8 cellular contexts compared by ENCODE assay signal in the genomic region with DNA sequence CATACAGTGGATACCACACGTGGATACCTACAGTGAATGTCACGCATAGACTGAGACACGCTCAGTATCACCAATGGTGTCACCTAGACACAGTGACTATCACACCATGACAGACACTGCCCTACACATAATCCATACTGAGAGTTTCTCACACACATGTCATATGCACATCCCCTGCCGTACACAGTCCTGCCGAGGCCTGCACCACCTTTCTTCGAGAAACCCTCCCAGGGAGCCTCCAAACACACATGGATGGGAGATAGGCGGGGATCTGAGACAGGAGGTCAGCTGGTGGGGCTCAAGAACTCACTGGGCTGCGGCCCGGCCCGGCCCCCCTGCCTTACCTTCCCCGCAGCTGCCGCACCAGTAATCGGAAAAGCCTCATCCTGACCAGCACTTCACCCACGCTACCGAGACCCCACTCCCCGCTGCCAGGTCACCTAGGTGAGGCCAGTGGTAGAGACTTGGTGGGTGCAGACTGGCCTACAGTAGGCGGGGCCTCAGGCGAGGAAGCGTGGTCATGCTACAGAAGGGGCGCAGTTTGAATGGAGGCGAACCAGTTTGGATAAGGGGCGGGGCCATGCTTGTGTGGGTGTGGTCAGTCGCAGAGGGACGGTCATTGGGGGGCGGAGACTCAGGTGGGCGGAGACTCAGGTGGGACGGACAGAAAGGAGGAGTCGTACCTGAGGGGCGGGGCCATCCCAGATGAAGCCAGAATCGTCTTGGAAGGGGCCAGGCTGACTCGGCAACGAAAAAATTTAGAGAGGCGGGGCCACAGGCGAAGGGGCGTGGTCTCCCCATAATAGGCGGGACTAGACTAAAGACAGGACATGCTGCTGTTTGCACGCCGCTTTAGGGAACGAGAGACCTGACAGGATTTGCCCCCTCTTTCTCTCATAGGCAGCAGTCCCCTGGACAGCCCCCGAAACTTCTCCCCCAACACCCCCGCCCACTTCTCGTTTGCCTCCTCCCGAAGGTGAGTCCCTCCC. TPM values are rescaled to one million over a fixed set of nuclear protein-coding genes. Genes with fewer than 3 reads are reported as not detected.
A peak's percentile ranks its signal among the peaks of the same experiment; 100 is the strongest.
DNase-seq lines count a peak whose midpoint lies in the region; ATAC-seq and TF ChIP-seq lines count a peak whose summit lies in the region.

No MANE protein-coding gene starts in this region.

- no peaks in the 10 kb centered on the region for H3K36me3 ChIP-seq in heart left ventricle

- H3K4me1 Mint-ChIP-seq in activated naive CD4-positive, alpha-beta T cell treated with anti-CD3 and anti-CD28 coated beads, Interleukin-2, amount 10 ng/mL, durations not matched to agents 7 days and 5 days: peaks cover 27% of the 10 kb centered on the region

- H3K4me1 ChIP-seq in heart left ventricle: peaks cover 0 to 19% (median 4%) of the 10 kb centered on the region in 12 donors

- H3K27me3 ChIP-seq in heart left ventricle: peaks cover 29 to 99% (median 84%) of the 10 kb centered on the region in 9 donors

- H3K27me3 Mint-ChIP-seq in activated naive CD4-positive, alpha-beta T cell treated with anti-CD3 and anti-CD28 coated beads, Interleukin-2, amount 10 ng/mL, durations not matched to agents 7 days and 5 days: peaks cover 92% of the 10 kb centered on the region

- TF ChIP-seq CTCF in heart left ventricle (IDR thresholded peaks at IDR 0.05) (no peak), retinal pigment epithelial cell (conservative IDR thresholded peaks at IDR 0.05; ENCODE audit: low read depth, low read length) (no peak)

- H3K9me3 ChIP-seq in heart left ventricle: no peaks in the 10 kb centered on the region

- H3K4me3 ChIP-seq in heart left ventricle: peak overlapping the region in 7 of 12 donors; percentile 4 to 35 (median 16)
- peak overlapping the region; percentile 52 for H3K4me3 ChIP-seq in retinal pigment epithelial cell (ENCODE audit: low read length)

- H3K27ac Mint-ChIP-seq in activated naive CD4-positive, alpha-beta T cell treated with anti-CD3 and anti-CD28 coated beads, Interleukin-2, amount 10 ng/mL, durations not matched to agents 7 days and 5 days: no peak overlapping the region

- intact Hi-C loops in heart left ventricle (cut with DNase I): loop anchor here in 4 of 10 donors (5.0 to 10.0 kb wide), 4 partner anchors 33 to 276 kb away; a partner anchor contains a TSS

- WGBS in heart left ventricle, 4 donors: 12 to 23% (median 22%) methylated on average over 29 to 43 of the region's 43 CpGs

- H3K27ac ChIP-seq in heart left ventricle: no peak overlapping the region

- CTCF ChIA-PET in activated naive CD4-positive, alpha-beta T cell treated with anti-CD3 and anti-CD28 coated beads, Interleukin-2, amount 10 ng/mL, durations not matched to agents 7 days and 5 days (lab: Charles Lee): interaction anchor here (1.2 kb wide), 1 partner anchor 67 kb away, joined by 3 read pairs; no protein-coding TSS in a partner anchor

- no peak for TF ChIP-seq POLR2A in heart left ventricle (IDR thresholded peaks at IDR 0.05)

- H3K9me3 Mint-ChIP-seq in activated naive CD4-positive, alpha-beta T cell treated with anti-CD3 and anti-CD28 coated beads, Interleukin-2, amount 10 ng/mL, durations not matched to agents 7 days and 5 days: no peaks in the 10 kb centered on the region

- H3K4me3 Mint-ChIP-seq in activated naive CD4-positive, alpha-beta T cell treated with anti-CD3 and anti-CD28 coated beads, Interleukin-2, amount 10 ng/mL, durations not matched to agents 7 days and 5 days: no peak overlapping the region

- DNase-seq in NOMO-1 treated with DMSO at 0.1 percent for 48 hours (lab: John Stamatoyannopoulos, UW; ENCODE audit: unreplicated experiment) (peak; percentile 14), NOMO-1 (lab: John Stamatoyannopoulos, UW; ENCODE audit: unreplicated experiment in 2 of 2) (no peak), NCI-H2029 treated with DMSO at 0.1 percent for 48 hours (lab: John Stamatoyannopoulos, UW) (peak; percentile 89), heart left ventricle (peak in 1 of 5 donors; percentile 42), retinal pigment epithelial cell (ENCODE audit: low read depth) (peak; percentile 58), superior temporal gyrus (ENCODE audit: extremely low spot score) (no peak)
- DNase-seq in activated naive CD4-positive, alpha-beta T cell treated with anti-CD3 and anti-CD28 coated beads, Interleukin-2, amount 10 ng/mL, durations not matched to agents 7 days and 5 days: peak; percentile 69

- no peaks in the 10 kb centered on the region for H3K36me3 Mint-ChIP-seq in activated naive CD4-positive, alpha-beta T cell treated with anti-CD3 and anti-CD28 coated beads, Interleukin-2, amount 10 ng/mL, durations not matched to agents 7 days and 5 days

- ATAC-seq in heart left ventricle (peak in 3 of 4 donors; percentile 25 to 49 (median 29)), GM21381 (IDR thresholded peaks at IDR 0.05; ENCODE audit: unreplicated experiment) (no peak)

RNA-seq across cellular contexts. Expression of a gene that starts 2.1 kb away (rescaled TPM):
- 1 to 10 TPM in 2 of 9 donors, under 1 TPM in 4, not detected in 3; 0.27 to 1.7 (median 0.31) TPM for total RNA-seq in heart left ventricle
- polyA plus RNA-seq in heart left ventricle: under 1 TPM; 0.15 to 0.37 TPM

RNA-seq across cellular contexts. Expression of a gene that starts 6.0 kb away (rescaled TPM):
- total RNA-seq in heart left ventricle: not detected
- polyA plus RNA-seq in heart left ventricle: not detected

RNA-seq across cellular contexts. Expression of a gene that starts 34.0 kb away (rescaled TPM):
- 1 to 10 TPM in 8 of 9 donors, under 1 TPM in 1; 0.63 to 7.6 (median 4.0) TPM for total RNA-seq in heart left ventricle
- polyA plus RNA-seq in heart left ventricle: 1 to 10 TPM; 1.3 to 8.6 TPM

RNA-seq across cellular contexts. Expression of a gene that starts 38.5 kb away (rescaled TPM):
- 1 to 10 TPM in 7 of 9 donors, not detected in 2; 1.2 to 6.8 (median 2.2) TPM for total RNA-seq in heart left ventricle
- 1 to 10 TPM in 1 of 2 donors, under 1 TPM in 1; 0.35 to 3.2 TPM for polyA plus RNA-seq in heart left ventricle

RNA-seq across cellular contexts. Expression of a gene that starts 38.8 kb away (rescaled TPM):
- 1,000 to 10,000 TPM in 2 of 9 donors, 100 to 1,000 TPM in 7; 435 to 1,432 (median 684) TPM for total RNA-seq in heart left ventricle
- 100 to 1,000 TPM; 544 to 645 TPM for polyA plus RNA-seq in heart left ventricle

Comparison
In these comparisons a context has a peak if more than half of its experiments do, and no peak if none do; other contexts are left out.
1. DNase-seq: peak in NOMO-1 treated with DMSO at 0.1 percent for 48 hours (single experiment), NCI-H2029 treated with DMSO at 0.1 percent for 48 hours (single experiment), activated naive CD4-positive, alpha-beta T cell treated with anti-CD3 and anti-CD28 coated beads, Interleukin-2, amount 10 ng/mL, durations not matched to agents 7 days and 5 days (single experiment) and retinal pigment epithelial cell (single experiment); none in NOMO-1 (0 of 2) and superior temporal gyrus (single experiment).